ENCODE assay signal across 8 cellular contexts in genomic region chr6:137313928-137314855, GRCh38.
DNase-seq lines count a peak whose midpoint lies in the region; ATAC-seq, FAIRE-seq and TF ChIP-seq lines count a peak whose summit lies in the region.

No MANE protein-coding gene starts in this region.

- no peak for TF ChIP-seq EP300 in A549 (IDR thresholded peaks at IDR 0.05)

- DNase-seq in A549 (ENCODE audit: low read depth in 1 of 2, low spot score in 1 of 2) (peak; percentile 25 to 66), GM18507 (ENCODE audit: extremely low spot score, insufficient read length, low read depth) (peak; percentile 28), NCI-H1417 (lab: John Stamatoyannopoulos, UW) (peak; percentile 59 to 88 (median 62)), T-helper 2 cell (peak; percentile 18 to 74 (median 45)), amygdala (lab: John Stamatoyannopoulos, UW) (peak in 44 of 56 donors; percentile 3 to 76 (median 31)), right atrium auricular region (ENCODE audit: low spot score) (peak; percentile 82), sciatic nerve (ENCODE audit: low spot score) (peak; percentile 82)

- TF ChIP-seq CTCF in A549 (IDR thresholded peaks at IDR 0.05): peak; percentile 74
- peak; percentile 87 to 92 for TF ChIP-seq CTCF in right atrium auricular region (IDR thresholded peaks at IDR 0.05)

- POLR2A ChIA-PET in A549 (lab: Yijun Ruan, JAX): no interaction called here

- peaks cover 21% of the 10 kb centered on the region for H3K4me1 ChIP-seq in A549
- peaks cover 0 to 5% of the 10 kb centered on the region in 2 donors for H3K4me1 ChIP-seq in right atrium auricular region

- TF ChIP-seq RAD21 in A549 (conservative IDR thresholded peaks at IDR 0.05 in 1 of 2, IDR thresholded peaks at IDR 0.05 in 1 of 2): peak; percentile 82 to 83

- H3K27ac ChIP-seq in A549 (peak overlapping the region; percentile 6 to 9; a peak in 1 of 6 replicates), right atrium auricular region (no peak overlapping the region)

- WGBS in A549 (ENCODE audit: missing lambda C conversion rate): 9% methylated on average over 10 of the region's 11 CpGs

- peak overlapping the region; percentile 51 for H3K4me2 ChIP-seq in A549

- H3K9me3 ChIP-seq in A549: no peaks in the 10 kb centered on the region
- no peaks in the 10 kb centered on the region for H3K9me3 ChIP-seq in right atrium auricular region

- H3K27me3 ChIP-seq in right atrium auricular region: no peaks in the 10 kb centered on the region

- FAIRE-seq in A549 (lab: Jason Lieb, UNC) (no peak), GM18507 (lab: Jason Lieb, UNC) (peak; percentile 86)

- H3K4me3 ChIP-seq in A549 (no peak overlapping the region), right atrium auricular region (no peak overlapping the region)

- intact Hi-C loops in sciatic nerve (cut with DNase I): loop anchor here (2.0 kb wide), 1 partner anchor 55 kb away; no protein-coding TSS in a partner anchor

- H3K36me3 ChIP-seq in right atrium auricular region: no peaks in the 10 kb centered on the region

- no peak for TF ChIP-seq POLR2A in A549 (IDR thresholded peaks at IDR 0.05; ENCODE audit: low read length)

- ATAC-seq in A549 (peak; percentile 70 to 82; a peak in 5 of 6 replicates), sciatic nerve (peak; percentile 93), HG03280 (IDR thresholded peaks at IDR 0.05; ENCODE audit: unreplicated experiment) (no peak)

- CTCF ChIA-PET in A549 (lab: Yijun Ruan, JAX): interaction anchor here (0.6 to 3.3 kb wide), 35 partner anchors 8 to 644 kb away, joined by 3 to 33 read pairs (median 4); no protein-coding TSS in a partner anchor

TF ChIP-seq in A549, 52 proteins besides CTCF, POLR2A, EP300 and RAD21:
- TF ChIP-seq RFX5 (IDR thresholded peaks at IDR 0.05) (no peak), PHF8 (IDR thresholded peaks at IDR 0.05; ENCODE audit: borderline replicate concordance, low read depth) (no peak), SMC3 (IDR thresholded peaks at IDR 0.05) (peak; percentile 92), TFCP2L1 (CRISPR knock-in tag; IDR thresholded peaks at IDR 0.05) (no peak)
TF ChIP-seq in A549: peak in this region for 1.

Comparison
In these comparisons a context has a peak if more than half of its experiments do, and no peak if none do; other contexts are left out.
1. DNase-seq: peak in every context shown above with its lines; median percentile 82 in right atrium auricular region; 82 in sciatic nerve; 62 in NCI-H1417; 46 in A549; 45 in T-helper 2 cell; 31 in amygdala; 28 in GM18507.
2. H3K27ac ChIP-seq: peak in A549 (2 of 2); none in right atrium auricular region (0 of 2).